Comparison of ENCODE assay signal across 24 cellular contexts in the genomic region with DNA sequence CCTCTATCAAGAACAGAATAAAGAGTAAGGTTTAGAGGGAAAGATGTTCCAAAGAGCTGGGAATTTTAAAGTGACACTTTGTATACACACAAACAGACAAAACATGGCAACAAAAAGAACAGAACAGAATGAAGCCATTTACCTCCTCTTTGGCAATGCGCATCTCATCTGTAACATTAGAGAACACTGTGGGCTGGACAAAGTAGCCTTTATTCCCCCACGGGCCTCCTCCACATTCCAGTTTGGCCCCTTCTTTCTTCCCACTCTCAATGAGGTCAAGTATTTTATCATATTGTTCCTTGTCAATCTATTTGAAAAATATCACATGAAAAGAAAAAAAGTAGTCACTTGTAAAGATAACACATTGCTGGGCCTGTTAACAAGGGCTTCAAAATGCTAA. TPM values are rescaled to one million over a fixed set of nuclear protein-coding genes. Genes with fewer than 3 reads are reported as not detected.
"Had no signal": no experiment of that assay in that cellular context is flagged by ENCODE, and none has a peak within 500 bp of the region (broad histone marks: within the 10 kb centered on the region; RNA-seq: fewer than 3 reads in every experiment).

No MANE protein-coding gene starts in this region.

- H3K4me1 ChIP-seq: colonic mucosa, psoas muscle, vagina had no signal

- H3K27ac ChIP-seq: colonic mucosa, epithelial cell of prostate, vagina had no signal

- H3K4me3 Mint-ChIP-seq: dendritic cell treated with granulocyte-macrophage colony-stimulating factor and Interleukin-4, amounts not matched to agents 40 ng/mL and 50 ng/mL, for 4 days; endodermal cell; mesothelial cell of epicardium; naive B cell; natural killer cell treated with Interleukin-12 subunit alpha and Interleukin-12 subunit beta and Interleukin-15 and Interleukin-18, amount 100 ng/mL, for 72 hours; stimulated activated naive B cell treated with anti-CD40 and anti-IgM and Interleukin-4, amounts not matched to agents 10 μg/mL and 1 μg/mL and 100 μg/mL, for 72 hours; stimulated activated naive CD8-positive, alpha-beta T cell treated with anti-CD3 and anti-CD28 coated beads, Interleukin-15, Interleukin-2, amounts not matched to agents 100 ng/mL and 50 ng/mL, for 24 hours had no signal

- H3K36me3 Mint-ChIP-seq: mesothelial cell of epicardium; naive B cell; natural killer cell treated with Interleukin-12 subunit alpha and Interleukin-12 subunit beta and Interleukin-15 and Interleukin-18, amount 100 ng/mL, for 72 hours; stimulated activated naive B cell treated with anti-CD40 and anti-IgM and Interleukin-4, amounts not matched to agents 10 μg/mL and 1 μg/mL and 100 μg/mL, for 72 hours had no signal

- H3K9me3 Mint-ChIP-seq: dendritic cell treated with granulocyte-macrophage colony-stimulating factor and Interleukin-4, amounts not matched to agents 40 ng/mL and 50 ng/mL, for 4 days; endodermal cell; mesothelial cell of epicardium; natural killer cell treated with Interleukin-12 subunit alpha and Interleukin-12 subunit beta and Interleukin-15 and Interleukin-18, amount 100 ng/mL, for 72 hours; stimulated activated naive B cell treated with anti-CD40 and anti-IgM and Interleukin-4, amounts not matched to agents 10 μg/mL and 1 μg/mL and 100 μg/mL, for 72 hours; stimulated activated naive CD8-positive, alpha-beta T cell treated with anti-CD3 and anti-CD28 coated beads, Interleukin-15, Interleukin-2, amounts not matched to agents 100 ng/mL and 50 ng/mL, for 24 hours had no signal

- H3K36me3 ChIP-seq: colonic mucosa had no signal

- H3K4me3 ChIP-seq: colonic mucosa, esophagus muscularis mucosa, mucosa of descending colon, psoas muscle, vagina had no signal

- H3K9me3 ChIP-seq: colonic mucosa, esophagus muscularis mucosa, mucosa of descending colon, psoas muscle, vagina had no signal

- H3K27me3 ChIP-seq: colonic mucosa, esophagus muscularis mucosa, vagina had no signal

- DNase-seq: colonic mucosa; effector CD8-positive, alpha-beta T cell; endodermal cell; hypothalamus; mesenchymal stem cell; mucosa of descending colon; naive B cell; nucleus accumbens; posterior cingulate gyrus; psoas muscle; right cardiac atrium; small intestine; stimulated activated CD4-positive, alpha-beta T cell treated with anti-CD3 and anti-CD28 coated beads, Interleukin-15, amount 100 ng/mL, for 24 hours; stimulated activated CD4-positive, alpha-beta T cell treated with anti-CD3 and anti-CD28 coated beads, Interleukin-2, amount 100 ng/mL, for 48 hours; stimulated activated naive B cell treated with anti-CD40 and anti-IgM and Interleukin-4, amounts not matched to agents 10 μg/mL and 1 μg/mL and 100 μg/mL, for 72 hours; trophoblast cell had no signal

- ATAC-seq: mucosa of descending colon; natural killer cell treated with Interleukin-12 subunit alpha and Interleukin-12 subunit beta and Interleukin-15 and Interleukin-18, amount 100 ng/mL, for 72 hours; psoas muscle; right cardiac atrium; stimulated activated naive B cell treated with anti-CD40 and anti-IgM and Interleukin-4, amounts not matched to agents 10 μg/mL and 1 μg/mL and 100 μg/mL, for 72 hours had no signal

- H3K4me1 Mint-ChIP-seq: endodermal cell; naive B cell; stimulated activated naive B cell treated with anti-CD40 and anti-IgM and Interleukin-4, amounts not matched to agents 10 μg/mL and 1 μg/mL and 100 μg/mL, for 72 hours had no signal

- H3K27me3 Mint-ChIP-seq: dendritic cell treated with granulocyte-macrophage colony-stimulating factor and Interleukin-4, amounts not matched to agents 40 ng/mL and 50 ng/mL, for 4 days; naive B cell; stimulated activated naive B cell treated with anti-CD40 and anti-IgM and Interleukin-4, amounts not matched to agents 10 μg/mL and 1 μg/mL and 100 μg/mL, for 72 hours had no signal

- H3K27ac Mint-ChIP-seq: dendritic cell treated with granulocyte-macrophage colony-stimulating factor and Interleukin-4, amounts not matched to agents 40 ng/mL and 50 ng/mL, for 4 days; endodermal cell; mesothelial cell of epicardium; naive B cell; natural killer cell treated with Interleukin-12 subunit alpha and Interleukin-12 subunit beta and Interleukin-15 and Interleukin-18, amount 100 ng/mL, for 72 hours; stimulated activated naive B cell treated with anti-CD40 and anti-IgM and Interleukin-4, amounts not matched to agents 10 μg/mL and 1 μg/mL and 100 μg/mL, for 72 hours; stimulated activated naive CD8-positive, alpha-beta T cell treated with anti-CD3 and anti-CD28 coated beads, Interleukin-15, Interleukin-2, amounts not matched to agents 100 ng/mL and 50 ng/mL, for 24 hours had no signal

RNA-seq across cellular contexts. Expression of gene ALDH1A1, which starts 41.0 kb away (rescaled TPM):
- total RNA-seq: natural killer cell treated with Interleukin-12 subunit alpha and Interleukin-12 subunit beta and Interleukin-15 and Interleukin-18, amount 100 ng/mL, for 72 hours; osteocyte had no signal
